20 cellular contexts compared by ENCODE assay signal in genomic region chr5:178110511-178110910, GRCh38. TPM values are rescaled to one million over a fixed set of nuclear protein-coding genes. Genes with fewer than 3 reads are reported as not detected.
DNase-seq lines count a peak whose midpoint lies in the region; ATAC-seq, FAIRE-seq and TF ChIP-seq lines count a peak whose summit lies in the region.
"Had no signal": no experiment of that assay in that cellular context is flagged by ENCODE, and none has a peak within 500 bp of the region (broad histone marks: within the 10 kb centered on the region; RNA-seq: fewer than 3 reads in every experiment).

No MANE protein-coding gene starts in this region.

- H3K4me3 Mint-ChIP-seq in memory B cell = no peak overlapping the region
- H3K4me3 Mint-ChIP-seq: B cell, GM23338 had no signal

- peaks cover 5 to 24% of the 10 kb centered on the region in 2 experiments; a peak in 3 of 4 replicates for H3K79me2 ChIP-seq in H1 (ENCODE audit: control insufficient read depth in 1 of 2, insufficient read depth in 2 of 2, low read length in 2 of 2)

- H3K4ac ChIP-seq in H1 (replicated peaks; ENCODE audit: insufficient read length, low read depth, low read length) (no peak overlapping the region), neuronal stem cell (ENCODE audit: low read length) (no peak overlapping the region)

- H3K79me1 ChIP-seq in H1 (ENCODE audit: low read depth, low read length) = peaks cover 5% of the 10 kb centered on the region; the same call in 1 of the 2 replicates
- H3K79me1 ChIP-seq in neuronal stem cell (ENCODE audit: low read depth, low read length) = no peaks in the 10 kb centered on the region

- peaks cover 0 to 19% (median 11%) of the 10 kb centered on the region in 4 experiments; a peak in 6 of 7 replicates for H3K4me1 ChIP-seq in H1 (replicated peaks in 1 of 4; ENCODE audit: control insufficient read depth in 3 of 4, insufficient read depth in 4 of 4, low read length in 3 of 4)
- H3K4me1 ChIP-seq in neuronal stem cell (ENCODE audit: control insufficient read depth in 2 of 2, insufficient read depth in 1 of 2, low read depth in 1 of 2, low read length in 2 of 2) = peaks cover 13 to 20% of the 10 kb centered on the region in 2 donors
- peaks cover 8% of the 10 kb centered on the region; the same call in 1 of the 2 replicates for H3K4me1 ChIP-seq in SJCRH30

- H3K23ac ChIP-seq in H1 (ENCODE audit: insufficient read length) (no peak overlapping the region), neuronal stem cell (ENCODE audit: low read depth, low read length, poor library complexity) (no peak overlapping the region)

- H3K36me3 Mint-ChIP-seq in memory B cell = peaks cover 2% of the 10 kb centered on the region
- H3K36me3 Mint-ChIP-seq: CD8-positive, alpha-beta memory T cell had no signal

- H4K91ac ChIP-seq in H1 (replicated peaks; ENCODE audit: insufficient read length, low read length) = no peak overlapping the region
- no peak overlapping the region for H4K91ac ChIP-seq in neuronal stem cell (ENCODE audit: low read depth, low read length, poor library complexity)

- H3K4me3 ChIP-seq in H7 (ENCODE audit: insufficient read depth, low read depth, low read length) (no peak overlapping the region), H1 (ENCODE audit: extremely low read depth in 1 of 4, insufficient read depth in 2 of 4, low read depth in 3 of 4, low read length in 4 of 4) (no peak overlapping the region), neuronal stem cell (ENCODE audit: low read length in 2 of 2) (no peak overlapping the region), SJCRH30 (no peak overlapping the region), coronary artery (no peak overlapping the region)
- H3K4me3 ChIP-seq: BLaER1 treated with 17β-estradiol and CSF1 and Interleukin-3, amounts not matched to agents 10 nM and 100 nM; GM12878; GM23338 had no signal

- H3K36me3 ChIP-seq in H7 (replicated peaks; ENCODE audit: control insufficient read depth, insufficient read depth, low read length) (no peaks in the 10 kb centered on the region), H1 (ENCODE audit: control insufficient read depth in 2 of 4, insufficient read depth in 4 of 4, low read length in 3 of 4) (no peaks in the 10 kb centered on the region), neuronal stem cell (replicated peaks in 1 of 2; ENCODE audit: control insufficient read depth in 2 of 2, insufficient read depth in 2 of 2, low read length in 2 of 2) (no peaks in the 10 kb centered on the region), SJCRH30 (peaks cover 2% of the 10 kb centered on the region; the same call in 1 of the 2 replicates)
- H3K36me3 ChIP-seq: BLaER1 treated with 17β-estradiol and CSF1 and Interleukin-3, amounts not matched to agents 10 nM and 100 nM had no signal

- no peak overlapping the region for H2AFZ ChIP-seq in H1 (ENCODE audit: low read length)
- no peak overlapping the region for H2AFZ ChIP-seq in neuronal stem cell (ENCODE audit: low read length)
- H2AFZ ChIP-seq: GM23338 had no signal

- H2BK120ac ChIP-seq in H1 (replicated peaks; ENCODE audit: low read depth, low read length) (no peak overlapping the region), neuronal stem cell (ENCODE audit: low read depth, low read length) (no peak overlapping the region)

- H3K4me2 ChIP-seq in H1 (ENCODE audit: insufficient read depth in 1 of 2, low read depth in 2 of 2, low read length in 2 of 2) = no peak overlapping the region
- no peak overlapping the region for H3K4me2 ChIP-seq in neuronal stem cell (ENCODE audit: insufficient read depth, low read length, poor library complexity, severe bottlenecking)
- H3K4me2 ChIP-seq: GM23338 had no signal

- H3K27ac ChIP-seq in H1 (ENCODE audit: low read depth, low read length) (no peak overlapping the region), neuronal stem cell (replicated peaks; ENCODE audit: low read length) (no peak overlapping the region), SJCRH30 (no peak overlapping the region), RWPE1 (no peak overlapping the region), coronary artery (no peak overlapping the region)
- H3K27ac ChIP-seq: BLaER1 treated with 17β-estradiol and CSF1 and Interleukin-3, amounts not matched to agents 10 nM and 100 nM had no signal

- no peaks in the 10 kb centered on the region for H3K27me3 Mint-ChIP-seq in memory B cell
- H3K27me3 Mint-ChIP-seq: B cell; CD8-positive, alpha-beta memory T cell had no signal

- H3K27ac Mint-ChIP-seq in memory B cell = peak overlapping the region; percentile 6
- H3K27ac Mint-ChIP-seq: B cell, GM23338, H9 had no signal

- H3K56ac ChIP-seq in H1 (replicated peaks; ENCODE audit: insufficient read length, low read depth, low read length) = no peak overlapping the region

- H2BK12ac ChIP-seq in H1 (ENCODE audit: low read depth, low read length) (no peak overlapping the region), neuronal stem cell (ENCODE audit: low read length) (no peak overlapping the region)

- H3K18ac ChIP-seq in H1 (ENCODE audit: extremely low read depth, low read length) = no peak overlapping the region
- no peak overlapping the region for H3K18ac ChIP-seq in neuronal stem cell (ENCODE audit: low read length)

- H4K8ac ChIP-seq in H1 (ENCODE audit: extremely low read depth, insufficient read depth, low read length) (no peak overlapping the region), neuronal stem cell (ENCODE audit: low read depth, low read length) (no peak overlapping the region)

- H3K9me3 Mint-ChIP-seq in memory B cell = no peaks in the 10 kb centered on the region
- H3K9me3 Mint-ChIP-seq: CD8-positive, alpha-beta memory T cell had no signal

- peaks cover 0 to 3% of the 10 kb centered on the region in 2 experiments for H4K20me1 ChIP-seq in H1 (replicated peaks in 1 of 2; ENCODE audit: control insufficient read depth in 1 of 2, insufficient read depth in 2 of 2, low read length in 2 of 2)

- TF ChIP-seq RAD21 in H1 (IDR thresholded peaks at IDR 0.05 in 1 of 2, conservative IDR thresholded peaks at IDR 0.05 in 1 of 2; ENCODE audit: low read depth in 2 of 2, low read length in 2 of 2) = no peak

- H3K9me3 ChIP-seq in H1 (ENCODE audit: insufficient read depth in 2 of 2, low read depth in 1 of 2, low read length in 1 of 2) (no peaks in the 10 kb centered on the region), neuronal stem cell (replicated peaks in 1 of 2; ENCODE audit: control insufficient read depth in 2 of 2, insufficient read depth in 1 of 2, low read depth in 1 of 2, low read length in 2 of 2) (peaks cover 2 to 7% of the 10 kb centered on the region in 2 donors), SJCRH30 (replicated peaks) (no peaks in the 10 kb centered on the region; the same call in 1 of the 2 replicates)

- peaks cover 31% of the 10 kb centered on the region for H3K4me1 Mint-ChIP-seq in memory B cell

- H3K27me3 ChIP-seq in H7 (ENCODE audit: control insufficient read depth, insufficient read depth, low read length) (no peaks in the 10 kb centered on the region), H1 (replicated peaks in 1 of 4; ENCODE audit: control insufficient read depth in 3 of 4, extremely low read depth in 1 of 4, insufficient read depth in 3 of 4, low read length in 3 of 4) (no peaks in the 10 kb centered on the region), neuronal stem cell (ENCODE audit: control insufficient read depth in 3 of 3, insufficient read depth in 3 of 3, low read depth in 1 of 3, low read length in 3 of 3) (no peaks in the 10 kb centered on the region), SJCRH30 (no peaks in the 10 kb centered on the region)

- no peak overlapping the region for H3K14ac ChIP-seq in H1 (ENCODE audit: insufficient read length)
- no peak overlapping the region for H3K14ac ChIP-seq in neuronal stem cell (ENCODE audit: low read length)

- no peak overlapping the region for H2BK15ac ChIP-seq in H1 (ENCODE audit: low read length)
- no peak overlapping the region for H2BK15ac ChIP-seq in neuronal stem cell (ENCODE audit: low read length)

- DNase-seq in H7 (peak; percentile 16), H1 (ENCODE audit: low read depth in 1 of 2, low spot score in 2 of 2) (no peak), memory B cell (ENCODE audit: low spot score in 2 of 2) (no peak), neuronal stem cell (ENCODE audit: low spot score) (no peak), SJCRH30 (no peak), RWPE1 (ENCODE audit: low spot score) (no peak), coronary artery (ENCODE audit: low spot score) (no peak)
- DNase-seq: CD8-positive, alpha-beta memory T cell; COR-L47; DMS 273 treated with DMSO at 0.1 percent for 48 hours; DMS53; DND-41; EL; H9 had no signal

- 92% methylated on average over 9 of the region's 9 CpGs; no CpG with 5 or more reads in 1 of the 2 experiments for WGBS in H1 (ENCODE audit: extremely low coverage in 1 of 2, insufficient coverage in 1 of 2, insufficient read length in 1 of 2, insufficient replicate concordance in 2 of 2, low coverage in 1 of 2, low lambda C conversion rate in 2 of 2, missing lambda C conversion rate in 1 of 2), 2 experiments
- WGBS in neuronal stem cell (ENCODE audit: extremely low coverage in 2 of 2, insufficient read length in 2 of 2, insufficient replicate concordance in 1 of 2), 2 donors = no CpG with 5 or more reads among the region's 9 CpGs

- no peak overlapping the region for H4K5ac ChIP-seq in H1 (ENCODE audit: insufficient read length, low read depth, low read length)

- no peak overlapping the region for H2BK5ac ChIP-seq in H1 (ENCODE audit: low read depth, low read length)
- H2BK5ac ChIP-seq in neuronal stem cell (ENCODE audit: low read length) = no peak overlapping the region

- TF ChIP-seq CTCF in H1 (IDR thresholded peaks at IDR 0.05; ENCODE audit: control extremely low read depth in 1 of 3, insufficient read depth in 1 of 3, low read depth in 1 of 3, low read length in 3 of 3) = no peak
- no peak for TF ChIP-seq CTCF in RWPE1 (conservative IDR thresholded peaks at IDR 0.05; ENCODE audit: low read depth)
- no peak for TF ChIP-seq CTCF in coronary artery (IDR thresholded peaks at IDR 0.05)

- peaks cover 16% of the 10 kb centered on the region for H3K23me2 ChIP-seq in H1 (ENCODE audit: low read depth, low read length)

- peak overlapping the region; percentile 59; the same call in 1 of the 2 replicates for H2AK5ac ChIP-seq in H1 (ENCODE audit: low read depth, low read length)
- peak overlapping the region; percentile 16 for H2AK5ac ChIP-seq in neuronal stem cell (ENCODE audit: low read depth, low read length)

- POLR2A ChIA-PET in H1 (lab: Charles Lee; ENCODE audit: partially characterized antibody) (interaction anchor here (1.0 to 27.9 kb wide), 6 partner anchors 23 to 100 kb away, joined by 3 to 1250 read pairs (median 4); partner anchors contain the start of genes NHP2 and RMND5B), RWPE1 (lab: Yijun Ruan, JAX; ENCODE audit: low non-redundant PET) (interaction anchor here (0.7 to 0.8 kb wide), 2 partner anchors 10 to 19 kb away, joined by 3 read pairs; no protein-coding TSS in a partner anchor)

- TF ChIP-seq POLR2A in H1 (IDR thresholded peaks at IDR 0.05; ENCODE audit: control extremely low read depth in 1 of 2, low read depth in 2 of 2, low read length in 2 of 2) = no peak

- ATAC-seq in memory B cell (ENCODE audit: low read depth) (no peak), HG03175 (IDR thresholded peaks at IDR 0.05; ENCODE audit: unreplicated experiment) (no peak)
- ATAC-seq: GM12878, GM23338 had no signal

- CTCF ChIA-PET in H1 (lab: Charles Lee; ENCODE audit: partially characterized antibody) (interaction anchor here (0.6 to 8.7 kb wide), 7 partner anchors 10 to 716 kb away, joined by 3 to 83 read pairs (median 4); no protein-coding TSS in a partner anchor), RWPE1 (lab: Yijun Ruan, JAX) (interaction anchor here (0.8 to 6.2 kb wide), 2 partner anchors 10 to 34 kb away, joined by 4 to 49 read pairs; no protein-coding TSS in a partner anchor)

- no peak overlapping the region for H3K9ac ChIP-seq in H1 (replicated peaks in 1 of 4; ENCODE audit: extremely low read depth in 1 of 4, low read depth in 3 of 4, low read length in 3 of 4)
- no peak overlapping the region for H3K9ac ChIP-seq in neuronal stem cell (ENCODE audit: low read depth, low read length, poor library complexity)
- H3K9ac ChIP-seq: BLaER1 treated with 17β-estradiol and CSF1 and Interleukin-3, amounts not matched to agents 10 nM and 100 nM had no signal

- no peak overlapping the region for H2BK20ac ChIP-seq in H1 (ENCODE audit: low read length)

- no peak for FAIRE-seq in H1 (lab: Jason Lieb, UNC)
- FAIRE-seq: GM12878, GM19239 had no signal

- TF ChIP-seq EP300 in H1 (IDR thresholded peaks at IDR 0.05; ENCODE audit: borderline replicate concordance in 1 of 2, low read depth in 2 of 2, low read length in 2 of 2) = no peak

RNA-seq across cellular contexts. Expression of gene N4BP3, which starts 2.8 kb away (rescaled TPM):
- 32.0 and 36.5 TPM in 2 replicates for total RNA-seq in H7 (2014; rRNA removed; shearing (Covaris generic))
- total RNA-seq in H1 (2021; fragmentation: NEBNext Ultra II Directional; extraction: Animal tissue kit (Norgen Biotek cat#: 25700)) = 36.0 and 39.2 TPM in 2 replicates
- 13.1 and 23.4 TPM in 2 replicates for polyA plus RNA-seq in H1 (2011; rRNA removed)
- 19.4 TPM for polyA plus RNA-seq in H1 (2011; cell fraction: cytosol; rRNA removed)
- 41.9 TPM for polyA plus RNA-seq in H1 (2011; cell fraction: nucleus; rRNA removed)
- polyA plus RNA-seq in H1 (2012, experiment 1 of 2) = 16.8 to 24.3 TPM (median 21.3 TPM) in 4 replicates
- 18.5 TPM for polyA plus RNA-seq in H1 (2012, experiment 2 of 2)
- polyA plus RNA-seq in H1 (2013, experiment 1 of 2) = 16.7 TPM
- 15.9 TPM for polyA plus RNA-seq in H1 (2013, experiment 2 of 2)
- 13.0 and 17.4 TPM in 2 replicates for polyA minus RNA-seq in H1 (2011; rRNA and poly(A)+ RNA removed)
- polyA minus RNA-seq in H1 (2011; cell fraction: cytosol; rRNA and poly(A)+ RNA removed) = 22.0 TPM
- polyA minus RNA-seq in H1 (2011; cell fraction: nucleus; rRNA and poly(A)+ RNA removed) = 32.8 TPM
- polyA plus RNA-seq in neuronal stem cell (2013, experiment 1 of 2) = 2.4 TPM
- polyA plus RNA-seq in neuronal stem cell (2013, experiment 2 of 2) = 2.5 TPM
- total RNA-seq in SJCRH30 (2014; rRNA removed; shearing (Covaris generic)) = 43.8 and 45.8 TPM in 2 replicates

RNA-seq across cellular contexts. Expression of gene RMND5B, which starts 20.3 kb away (rescaled TPM):
- 38.2 and 51.3 TPM in 2 replicates for total RNA-seq in H7 (2014; rRNA removed; shearing (Covaris generic))
- total RNA-seq in H1 (2021; fragmentation: NEBNext Ultra II Directional; extraction: Animal tissue kit (Norgen Biotek cat#: 25700)) = 74.6 and 75.9 TPM in 2 replicates
- 90.2 and 106 TPM in 2 replicates for polyA plus RNA-seq in H1 (2011; rRNA removed)
- 105 TPM for polyA plus RNA-seq in H1 (2011; cell fraction: cytosol; rRNA removed)
- 153 TPM for polyA plus RNA-seq in H1 (2011; cell fraction: nucleus; rRNA removed)
- 65.3 to 93.7 TPM (median 87.0 TPM) in 4 replicates for polyA plus RNA-seq in H1 (2012, experiment 1 of 2)
- 74.6 TPM for polyA plus RNA-seq in H1 (2012, experiment 2 of 2)
- polyA plus RNA-seq in H1 (2013, experiment 1 of 2) = 53.0 TPM
- 51.3 TPM for polyA plus RNA-seq in H1 (2013, experiment 2 of 2)
- 107 and 109 TPM in 2 replicates for polyA minus RNA-seq in H1 (2011; rRNA and poly(A)+ RNA removed)
- 52.0 TPM for polyA minus RNA-seq in H1 (2011; cell fraction: cytosol; rRNA and poly(A)+ RNA removed)
- polyA minus RNA-seq in H1 (2011; cell fraction: nucleus; rRNA and poly(A)+ RNA removed) = 71.2 TPM
- polyA plus RNA-seq in neuronal stem cell (2013, experiment 1 of 2) = 19.2 TPM
- polyA plus RNA-seq in neuronal stem cell (2013, experiment 2 of 2) = 19.2 TPM
- 24.6 and 24.7 TPM in 2 replicates for total RNA-seq in SJCRH30 (2014; rRNA removed; shearing (Covaris generic))

RNA-seq across cellular contexts. Expression of gene NHP2, which starts 43.2 kb away (rescaled TPM):
- 254 and 275 TPM in 2 replicates for total RNA-seq in H7 (2014; rRNA removed; shearing (Covaris generic))
- 263 and 281 TPM in 2 replicates for total RNA-seq in H1 (2021; fragmentation: NEBNext Ultra II Directional; extraction: Animal tissue kit (Norgen Biotek cat#: 25700))
- 241 and 344 TPM in 2 replicates for polyA plus RNA-seq in H1 (2011; rRNA removed)
- 302 TPM for polyA plus RNA-seq in H1 (2011; cell fraction: cytosol; rRNA removed)
- 166 TPM for polyA plus RNA-seq in H1 (2011; cell fraction: nucleus; rRNA removed)
- 273 to 334 TPM (median 320 TPM) in 4 replicates for polyA plus RNA-seq in H1 (2012, experiment 1 of 2)
- 440 TPM for polyA plus RNA-seq in H1 (2012, experiment 2 of 2)
- polyA plus RNA-seq in H1 (2013, experiment 1 of 2) = 244 TPM
- 251 TPM for polyA plus RNA-seq in H1 (2013, experiment 2 of 2)
- polyA minus RNA-seq in H1 (2011; rRNA and poly(A)+ RNA removed) = 58.6 and 61.0 TPM in 2 replicates
- polyA minus RNA-seq in H1 (2011; cell fraction: cytosol; rRNA and poly(A)+ RNA removed) = 117 TPM
- 80.9 TPM for polyA minus RNA-seq in H1 (2011; cell fraction: nucleus; rRNA and poly(A)+ RNA removed)
- 177 TPM for polyA plus RNA-seq in neuronal stem cell (2013, experiment 1 of 2)
- 166 TPM for polyA plus RNA-seq in neuronal stem cell (2013, experiment 2 of 2)
- total RNA-seq in SJCRH30 (2014; rRNA removed; shearing (Covaris generic)) = 277 and 303 TPM in 2 replicates
